In the genomic region with DNA sequence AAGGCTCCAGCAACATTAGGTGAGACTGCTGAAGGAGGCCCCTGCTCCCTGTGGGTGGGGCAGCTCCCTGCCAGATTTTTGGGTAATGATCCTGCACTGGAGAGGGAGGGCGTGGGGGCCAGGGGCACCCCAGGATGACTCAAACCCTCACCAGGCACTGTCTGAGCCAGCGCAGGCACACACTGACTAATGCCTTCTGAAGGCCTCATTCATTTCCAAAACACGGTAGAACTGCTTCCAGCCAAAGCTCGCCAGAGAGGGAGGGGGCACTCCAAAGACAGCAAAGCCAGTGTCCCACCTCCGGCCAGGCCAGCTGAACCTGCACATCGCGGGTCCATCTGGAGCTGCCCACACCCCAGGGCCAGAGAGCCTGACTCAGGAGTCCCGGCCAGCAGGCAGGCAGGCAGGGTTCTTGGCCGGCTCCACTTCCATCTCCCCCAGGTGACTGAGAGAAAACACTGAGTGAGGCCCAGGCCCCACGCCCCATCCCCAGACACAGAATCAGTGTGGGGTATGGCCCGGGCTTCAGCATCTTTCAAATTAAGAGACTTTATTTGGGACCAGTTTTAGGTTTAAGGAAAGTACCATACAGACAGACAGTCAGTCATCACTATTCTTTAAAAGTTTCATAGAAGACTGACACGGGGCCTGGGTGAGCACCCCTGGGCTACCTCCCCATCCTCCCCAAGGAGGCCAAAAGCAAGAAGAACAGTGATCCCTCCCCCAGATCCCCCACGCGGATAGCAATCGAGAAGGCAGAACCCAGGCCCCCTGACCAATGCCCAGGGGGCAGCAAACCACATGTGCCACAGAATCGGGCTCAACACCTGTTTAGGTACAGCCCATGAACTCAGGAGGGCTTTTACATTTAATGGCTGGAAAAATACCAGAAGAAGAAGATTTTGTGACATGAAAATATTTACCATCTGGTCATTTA, we compare ENCODE assay signal across 7 cellular contexts. TPM values are rescaled to one million over a fixed set of nuclear protein-coding genes. Genes with fewer than 3 reads are reported as not detected.
DNase-seq lines count a peak whose midpoint lies in the region; ATAC-seq and TF ChIP-seq lines count a peak whose summit lies in the region.

No MANE protein-coding gene starts in this region.

- H3K4me1 ChIP-seq in IMR-90 (ENCODE audit: control insufficient read depth, insufficient read depth, low read length): peaks cover 47% of the 10 kb centered on the region
- H3K4me1 ChIP-seq in trophoblast cell (ENCODE audit: control insufficient read depth in 1 of 2, insufficient read depth in 2 of 2, low read length in 2 of 2): peaks cover 32 to 46% of the 10 kb centered on the region in 2 experiments

- H3K36me3 Mint-ChIP-seq in activated CD4-positive, alpha-beta memory T cell treated with anti-CD3 and anti-CD28 coated beads for 36 hours: peaks cover 2% of the 10 kb centered on the region

- H3K9me3 Mint-ChIP-seq in activated CD4-positive, alpha-beta memory T cell treated with anti-CD3 and anti-CD28 coated beads for 36 hours: no peaks in the 10 kb centered on the region

- H2BK5ac ChIP-seq in IMR-90 (ENCODE audit: low read depth, low read length, poor library complexity, severe bottlenecking) (peak overlapping the region; percentile 88), trophoblast cell (ENCODE audit: low read depth, low read length, poor library complexity) (no peak overlapping the region)

- peak overlapping the region; percentile 94 for H3K27ac Mint-ChIP-seq in activated CD4-positive, alpha-beta memory T cell treated with anti-CD3 and anti-CD28 coated beads for 36 hours

- peaks cover 69% of the 10 kb centered on the region for H4K20me1 ChIP-seq in IMR-90 (ENCODE audit: insufficient read depth, low read length)

- peak; percentile 24 for ATAC-seq in IMR-90 (ENCODE audit: low read depth)
- no peak for ATAC-seq in HG03342 (IDR thresholded peaks at IDR 0.05; ENCODE audit: unreplicated experiment)
- no peak for ATAC-seq in GM19324 (IDR thresholded peaks at IDR 0.05; ENCODE audit: low FRiP score, unreplicated experiment)

- CTCF ChIA-PET in IMR-90 (lab: Yijun Ruan, JAX): interaction anchor here (0.5 to 1.5 kb wide), 4 partner anchors 9 to 78 kb away, joined by 3 to 5 read pairs (median 3); no protein-coding TSS in a partner anchor
- CTCF ChIA-PET in activated CD4-positive, alpha-beta memory T cell treated with anti-CD3 and anti-CD28 coated beads for 36 hours (lab: Charles Lee): interaction anchor here (0.6 to 8.2 kb wide), 14 partner anchors 11 to 191 kb away, joined by 3 to 118 read pairs (median 4); partner anchors contain the start of genes APRT, GALNS and TRAPPC2L

- H2AK5ac ChIP-seq in IMR-90 (ENCODE audit: low read depth, low read length): peak overlapping the region; percentile 94; the same call in 1 of the 2 replicates
- no peak overlapping the region for H2AK5ac ChIP-seq in trophoblast cell (ENCODE audit: low read length)

- H3K9me1 ChIP-seq in IMR-90 (ENCODE audit: insufficient read depth, low read length): peaks cover 11% of the 10 kb centered on the region

- H2BK20ac ChIP-seq in IMR-90 (ENCODE audit: low read depth, low read length): peak overlapping the region; percentile 5

- H4K91ac ChIP-seq in IMR-90 (ENCODE audit: insufficient read depth, low read depth, low read length) (peak overlapping the region; percentile 66), trophoblast cell (ENCODE audit: low read depth, low read length) (no peak overlapping the region)

- no peak overlapping the region for H2BK12ac ChIP-seq in trophoblast cell (ENCODE audit: low read length)

- no peak overlapping the region for H4K12ac ChIP-seq in trophoblast cell (ENCODE audit: low read depth, low read length)

- H3K23ac ChIP-seq in IMR-90 (ENCODE audit: low read depth, low read length) (peak overlapping the region; percentile 96), trophoblast cell (ENCODE audit: low read length) (no peak overlapping the region)

- POLR2A ChIA-PET in IMR-90 (lab: Charles Lee; ENCODE audit: unreplicated experiment): interaction anchor here (0.7 kb wide), 1 partner anchor 9 kb away, joined by 3 read pairs; no protein-coding TSS in a partner anchor
- POLR2A ChIA-PET in activated CD4-positive, alpha-beta memory T cell treated with anti-CD3 and anti-CD28 coated beads for 36 hours (lab: Charles Lee): interaction anchor here (0.5 to 5.9 kb wide), 14 partner anchors 16 to 443 kb away, joined by 3 to 81 read pairs (median 5); partner anchors contain the start of genes APRT, GALNS and TRAPPC2L

- H3K27ac ChIP-seq in IMR-90 (ENCODE audit: insufficient read depth, low read length) (peak overlapping the region; percentile 82), trophoblast cell (ENCODE audit: low read depth, low read length) (peak overlapping the region; percentile 2)

- dilution Hi-C loops in IMR-90 (cut with HindIII; ENCODE audit: low sequenced_read_pairs, unreplicated experiment): no loop called here

- peak overlapping the region; percentile 68 for H3K4me2 ChIP-seq in IMR-90 (ENCODE audit: low read depth, low read length)
- H3K4me2 ChIP-seq in trophoblast cell (ENCODE audit: low read length): no peak overlapping the region

- DNase-seq in IMR-90 (peak; percentile 84), epithelial cell of esophagus (ENCODE audit: low read depth) (peak; percentile 94), trophoblast cell (peak in 1 of 2 donors; percentile 41), NCI-H345 (lab: John Stamatoyannopoulos, UW) (no peak)
- peak; percentile 94 for DNase-seq in activated CD4-positive, alpha-beta memory T cell treated with anti-CD3 and anti-CD28 coated beads for 36 hours

- H4K5ac ChIP-seq in IMR-90 (ENCODE audit: low read depth, low read length): no peak overlapping the region

- H3K4me3 ChIP-seq in IMR-90 (ENCODE audit: insufficient read depth, low read depth, low read length) (peak overlapping the region; percentile 92), epithelial cell of esophagus (ENCODE audit: low read length) (peak overlapping the region; percentile 64), trophoblast cell (ENCODE audit: low read depth, low read length) (no peak overlapping the region)

- TF ChIP-seq CTCF in IMR-90 (conservative IDR thresholded peaks at IDR 0.05; ENCODE audit: low read depth, low read length) (no peak), epithelial cell of esophagus (IDR thresholded peaks at IDR 0.05; ENCODE audit: insufficient read depth, low read depth, low read length, missing control alignments) (no peak)

- H2AFZ ChIP-seq in IMR-90 (replicated peaks; ENCODE audit: low read length, poor library complexity): no peak overlapping the region
- H2AFZ ChIP-seq in trophoblast cell (ENCODE audit: insufficient read depth, low read length, poor library complexity): no peak overlapping the region

- peak overlapping the region; percentile 80 for H3K4me3 Mint-ChIP-seq in activated CD4-positive, alpha-beta memory T cell treated with anti-CD3 and anti-CD28 coated beads for 36 hours

- intact Hi-C loops in IMR-90 (cut with micrococcal nuclease): no loop called here
- intact Hi-C loops in activated CD4-positive, alpha-beta memory T cell treated with anti-CD3 and anti-CD28 coated beads for 36 hours (cut with micrococcal nuclease): loop anchor here (1.0 to 5.0 kb wide), 8 partner anchors 8 to 325 kb away; partner anchors contain the start of genes APRT, CTU2 and RNF166

- no peaks in the 10 kb centered on the region for H3K27me3 ChIP-seq in IMR-90 (ENCODE audit: control insufficient read depth, insufficient read depth, low read length)
- no peaks in the 10 kb centered on the region for H3K27me3 ChIP-seq in trophoblast cell (ENCODE audit: insufficient read depth, low read length)

- no TSS peak for BruUV-seq in IMR-90 (replicated peaks; lab: Mats Ljungman, UMichigan)

- H3K4me1 Mint-ChIP-seq in activated CD4-positive, alpha-beta memory T cell treated with anti-CD3 and anti-CD28 coated beads for 36 hours (ENCODE audit: low read depth): peaks cover 47% of the 10 kb centered on the region

- TF ChIP-seq RAD21 in IMR-90 (IDR thresholded peaks at IDR 0.05; ENCODE audit: low read length): peak; percentile 10; the same call in 1 of the 2 replicates

- no peak for TF ChIP-seq POLR2A in IMR-90 (IDR thresholded peaks at IDR 0.05; ENCODE audit: low read depth, low read length)

- H4K8ac ChIP-seq in IMR-90 (ENCODE audit: low read depth in 2 of 2, low read length in 2 of 2) (peak overlapping the region; percentile 20 to 78; a peak in 2 of 4 replicates), trophoblast cell (ENCODE audit: low read depth, low read length) (no peak overlapping the region)

- peaks cover 0 to 48% of the 10 kb centered on the region in 2 experiments; a peak in 2 of 4 replicates for H3K79me1 ChIP-seq in IMR-90 (ENCODE audit: low read depth in 1 of 2, low read length in 2 of 2)
- H3K79me1 ChIP-seq in trophoblast cell (ENCODE audit: low read length): peaks cover 20% of the 10 kb centered on the region

- in situ Hi-C loops in IMR-90 (cut with MboI; ENCODE audit: low sequenced_read_pairs): loop anchor here (5.0 kb wide), 1 partner anchor 35 kb away; no protein-coding TSS in a partner anchor

- H3K36me3 ChIP-seq in IMR-90 (ENCODE audit: control insufficient read depth, insufficient read depth, low read length) (no peaks in the 10 kb centered on the region), trophoblast cell (ENCODE audit: control insufficient read depth in 1 of 2, insufficient read depth in 2 of 2, low read length in 2 of 2) (peaks cover 0 to 3% of the 10 kb centered on the region in 2 experiments)

- H3K4ac ChIP-seq in IMR-90 (ENCODE audit: low read depth, low read length) (peak overlapping the region; percentile 92), trophoblast cell (ENCODE audit: low read depth, low read length) (peak overlapping the region; percentile 50)

- H2BK120ac ChIP-seq in IMR-90 (ENCODE audit: low read depth, low read length) (no peak overlapping the region), trophoblast cell (ENCODE audit: insufficient read depth, low read length, poor library complexity) (no peak overlapping the region)

- H3K9me3 ChIP-seq in IMR-90 (ENCODE audit: control insufficient read depth, insufficient read depth, low read length) (no peaks in the 10 kb centered on the region), trophoblast cell (ENCODE audit: insufficient read depth, low read depth, low read length) (no peaks in the 10 kb centered on the region)

- no peaks in the 10 kb centered on the region for H3K27me3 Mint-ChIP-seq in activated CD4-positive, alpha-beta memory T cell treated with anti-CD3 and anti-CD28 coated beads for 36 hours

- peak overlapping the region; percentile 95 for H2AK9ac ChIP-seq in IMR-90 (replicated peaks; ENCODE audit: low read depth, low read length, poor library complexity)

- H3K18ac ChIP-seq in IMR-90 (ENCODE audit: low read depth, low read length): no peak overlapping the region; the same call in 1 of the 2 replicates
- H3K18ac ChIP-seq in trophoblast cell (ENCODE audit: low read length): peak overlapping the region; percentile 6

- peaks cover 30% of the 10 kb centered on the region for H3K79me2 ChIP-seq in trophoblast cell (ENCODE audit: control insufficient read depth, insufficient read depth, low read length, poor library complexity)

- H3K9ac ChIP-seq in IMR-90 (ENCODE audit: low read depth, low read length) (peak overlapping the region; percentile 83), trophoblast cell (ENCODE audit: low read length) (no peak overlapping the region)

- WGBS in IMR-90 (ENCODE audit: extremely low coverage in 2 of 2, insufficient read length in 1 of 2), 2 experiments: 24% methylated on average over 4 of the region's 16 CpGs; no CpG with 5 or more reads in 1 of the 2 experiments
- WGBS in trophoblast cell (ENCODE audit: extremely low coverage, insufficient coverage, insufficient read length): no CpG with 5 or more reads among the region's 16 CpGs

- H2BK15ac ChIP-seq in IMR-90 (ENCODE audit: low read depth, low read length): peak overlapping the region; percentile 4; the same call in 1 of the 3 replicates

- peak overlapping the region; percentile 94 for H3K14ac ChIP-seq in IMR-90 (replicated peaks; ENCODE audit: low read depth, low read length)
- H3K14ac ChIP-seq in trophoblast cell (ENCODE audit: low read length): no peak overlapping the region

- peak overlapping the region; percentile 69; the same call in 1 of the 2 replicates for H3K56ac ChIP-seq in IMR-90 (ENCODE audit: extremely low read depth, insufficient read depth, low read length)

RNA-seq across cellular contexts. Expression of gene PIEZO1, which starts 2.3 kb away (rescaled TPM):
- total RNA-seq in IMR-90 (2012; rRNA removed): 36.2 and 48.6 TPM in 2 replicates
- polyA plus RNA-seq in IMR-90 (2012; rRNA removed): 372 and 392 TPM in 2 replicates
- 218 and 326 TPM in 2 replicates for polyA plus RNA-seq in IMR-90 (2012; cell fraction: cytosol; rRNA removed)
- polyA plus RNA-seq in IMR-90 (2012; cell fraction: nucleus; rRNA removed; ENCODE audit: low replicate concordance): 957 and 2,926 TPM in 2 replicates
- total RNA-seq in activated CD4-positive, alpha-beta memory T cell treated with anti-CD3 and anti-CD28 coated beads for 36 hours: 100 to 1,000 TPM; 221 to 234 TPM
- polyA plus RNA-seq in trophoblast cell (2013): 77.3 and 84.7 TPM in 2 replicates

RNA-seq across cellular contexts. Expression of gene CDT1, which starts 20.9 kb away (rescaled TPM):
- 3.2 and 4.7 TPM in 2 replicates for total RNA-seq in IMR-90 (2012; rRNA removed)
- 11.8 and 13.2 TPM in 2 replicates for polyA plus RNA-seq in IMR-90 (2012; rRNA removed)
- polyA plus RNA-seq in IMR-90 (2012; cell fraction: cytosol; rRNA removed): 6.8 and 10.7 TPM in 2 replicates
- polyA plus RNA-seq in IMR-90 (2012; cell fraction: nucleus; rRNA removed; ENCODE audit: low replicate concordance): 4.7 and 22.2 TPM in 2 replicates
- 100 to 1,000 TPM; 169 to 183 TPM for total RNA-seq in activated CD4-positive, alpha-beta memory T cell treated with anti-CD3 and anti-CD28 coated beads for 36 hours
- 19.4 and 19.8 TPM in 2 replicates for polyA plus RNA-seq in trophoblast cell (2013)

RNA-seq across cellular contexts. Expression of gene APRT, which starts 29.0 kb away (rescaled TPM):
- total RNA-seq in IMR-90 (2012; rRNA removed): 40.5 and 41.7 TPM in 2 replicates
- polyA plus RNA-seq in IMR-90 (2012; rRNA removed): 157 and 209 TPM in 2 replicates
- polyA plus RNA-seq in IMR-90 (2012; cell fraction: cytosol; rRNA removed): 109 and 184 TPM in 2 replicates
- polyA plus RNA-seq in IMR-90 (2012; cell fraction: nucleus; rRNA removed; ENCODE audit: low replicate concordance): 87.9 and 240 TPM in 2 replicates
- 100 to 1,000 TPM; 270 to 272 TPM for total RNA-seq in activated CD4-positive, alpha-beta memory T cell treated with anti-CD3 and anti-CD28 coated beads for 36 hours
- polyA plus RNA-seq in trophoblast cell (2013): 95.8 and 96.2 TPM in 2 replicates

Comparison
In these comparisons a context has a peak if more than half of its experiments do, and no peak if none do; other contexts are left out.
1. RNA of gene CDT1, which starts 20.9 kb away (total RNA-seq): 169 to 183 TPM in activated CD4-positive, alpha-beta memory T cell treated with anti-CD3 and anti-CD28 coated beads for 36 hours; 3.2 to 4.7 TPM in IMR-90; every median in the first group is over 10 times any median in the second.